Comparison of ENCODE assay signal across 1 cellular context in genomic region chr6:134415681-134416080, GRCh38.
TF ChIP-seq lines count a peak whose summit lies in the region.

No MANE protein-coding gene starts in this region.

TF ChIP-seq in GM23338, 12 proteins besides CTCF, POLR2A, EP300 and RAD21 (continued from another document):
- TF ChIP-seq ZNF462 (CRISPR knock-in tag; IDR thresholded peaks at IDR 0.05) (no peak), EZH2phosphoT487 (IDR thresholded peaks at IDR 0.05; ENCODE audit: unreplicated experiment) (no peak)
